In genomic region chr11:60367896-60368295, GRCh38 we compare ENCODE assay signal across 29 cellular contexts. TPM values are rescaled to one million over a fixed set of nuclear protein-coding genes. Genes with fewer than 3 reads are reported as not detected.
"Had no signal": no experiment of that assay in that cellular context is flagged by ENCODE, and none has a peak within 500 bp of the region (broad histone marks: within the 10 kb centered on the region; RNA-seq: fewer than 3 reads in every experiment).

No MANE protein-coding gene starts in this region.

- H3K27me3 Mint-ChIP-seq: brain had no signal

- DNase-seq: activated CD4-positive, alpha-beta T cell treated with anti-CD3 and anti-CD28 coated beads, Interleukin-2, amount 10 ng/mL, durations not matched to agents 7 days and 5 days; activated CD4-positive, CD25-positive, alpha-beta regulatory T cell treated with anti-CD3 and anti-CD28 coated beads, Interleukin-2, amount 50 U/mL, for 72 hours; activated CD8-positive, alpha-beta memory T cell treated with anti-CD3 and anti-CD28 coated beads, Interleukin-2, amount 10 ng/mL, durations not matched to agents 7 days and 5 days; activated CD8-positive, alpha-beta T cell treated with anti-CD3 and anti-CD28 coated beads for 36 hours; activated effector memory CD4-positive, alpha-beta T cell treated with anti-CD3 and anti-CD28 coated beads, Interleukin-2, amount 50 U/mL, for 16 hours; activated naive CD4-positive, alpha-beta T cell treated with anti-CD3 and anti-CD28 coated beads, Interleukin-2, amount 10 ng/mL, durations not matched to agents 7 days and 5 days; activated T-cell treated with anti-CD3 and anti-CD28 coated beads for 4 hours; aorta; effector memory CD4-positive, alpha-beta T cell; foreskin melanocyte; kidney glomerular epithelial cell; left lung; right cardiac atrium; stimulated activated CD4-positive, alpha-beta T cell treated with anti-CD3 and anti-CD28 coated beads, Interleukin-12 subunit alpha, Interleukin-12 subunit beta, amount 100 ng/mL, for 4 hours; T-helper 9 cell; testis had no signal

- H3K27me3 ChIP-seq: hepatocyte, left lung, pancreas, testis, vagina had no signal

- H3K79me2 ChIP-seq: hepatocyte had no signal

- H3K4me3 Mint-ChIP-seq: activated CD4-positive, alpha-beta T cell treated with anti-CD3 and anti-CD28 coated beads, Interleukin-2, amount 10 ng/mL, durations not matched to agents 7 days and 5 days; activated CD8-positive, alpha-beta memory T cell treated with anti-CD3 and anti-CD28 coated beads, Interleukin-2, amount 10 ng/mL, durations not matched to agents 7 days and 5 days; activated CD8-positive, alpha-beta T cell treated with anti-CD3 and anti-CD28 coated beads for 36 hours; activated naive CD4-positive, alpha-beta T cell treated with anti-CD3 and anti-CD28 coated beads, Interleukin-2, amount 10 ng/mL, durations not matched to agents 7 days and 5 days; brain; nephron; type B pancreatic cell had no signal

- H3K36me3 ChIP-seq: left lung, pancreas, vagina had no signal

- H3K4me3 ChIP-seq: hepatocyte, left lung, lung, pancreas, testis, vagina had no signal

- H3K27ac Mint-ChIP-seq: activated CD4-positive, alpha-beta T cell treated with anti-CD3 and anti-CD28 coated beads, Interleukin-2, amount 10 ng/mL, durations not matched to agents 7 days and 5 days; activated CD8-positive, alpha-beta memory T cell treated with anti-CD3 and anti-CD28 coated beads, Interleukin-2, amount 10 ng/mL, durations not matched to agents 7 days and 5 days; activated CD8-positive, alpha-beta T cell treated with anti-CD3 and anti-CD28 coated beads for 36 hours; activated naive CD4-positive, alpha-beta T cell treated with anti-CD3 and anti-CD28 coated beads, Interleukin-2, amount 10 ng/mL, durations not matched to agents 7 days and 5 days; brain; nephron; type B pancreatic cell had no signal

- ATAC-seq: activated CD8-positive, alpha-beta memory T cell treated with anti-CD3 and anti-CD28 coated beads, Interleukin-2, amount 10 ng/mL, durations not matched to agents 7 days and 5 days; activated CD8-positive, alpha-beta T cell treated with anti-CD3 and anti-CD28 coated beads for 36 hours; left lung; pancreas; right cardiac atrium had no signal

- H3K9me3 ChIP-seq: pancreas, testis, vagina had no signal

- H3K27ac ChIP-seq: hepatocyte, pancreas, testis, vagina had no signal

- H3K4me1 Mint-ChIP-seq: activated CD4-positive, alpha-beta T cell treated with anti-CD3 and anti-CD28 coated beads, Interleukin-2, amount 10 ng/mL, durations not matched to agents 7 days and 5 days; activated CD8-positive, alpha-beta memory T cell treated with anti-CD3 and anti-CD28 coated beads, Interleukin-2, amount 10 ng/mL, durations not matched to agents 7 days and 5 days; activated naive CD4-positive, alpha-beta T cell treated with anti-CD3 and anti-CD28 coated beads, Interleukin-2, amount 10 ng/mL, durations not matched to agents 7 days and 5 days had no signal

- H2AFZ ChIP-seq: hepatocyte had no signal

- H3K4me2 ChIP-seq: hepatocyte had no signal

- H3K9me3 Mint-ChIP-seq: activated CD4-positive, alpha-beta T cell treated with anti-CD3 and anti-CD28 coated beads, Interleukin-2, amount 10 ng/mL, durations not matched to agents 7 days and 5 days; activated CD8-positive, alpha-beta T cell treated with anti-CD3 and anti-CD28 coated beads for 36 hours; activated naive CD4-positive, alpha-beta T cell treated with anti-CD3 and anti-CD28 coated beads, Interleukin-2, amount 10 ng/mL, durations not matched to agents 7 days and 5 days; nephron; type B pancreatic cell had no signal

- H3K36me3 Mint-ChIP-seq: activated CD8-positive, alpha-beta memory T cell treated with anti-CD3 and anti-CD28 coated beads, Interleukin-2, amount 10 ng/mL, durations not matched to agents 7 days and 5 days; activated naive CD4-positive, alpha-beta T cell treated with anti-CD3 and anti-CD28 coated beads, Interleukin-2, amount 10 ng/mL, durations not matched to agents 7 days and 5 days; brain; type B pancreatic cell had no signal

- FAIRE-seq: pancreas had no signal

- H3K4me1 ChIP-seq: testis, vagina had no signal

RNA-seq across cellular contexts. Expression of gene MS4A7, which starts 10.4 kb away (rescaled TPM):
- total RNA-seq: activated CD4-positive, alpha-beta T cell treated with anti-CD3 and anti-CD28 coated beads, Interleukin-2, amount 10 ng/mL, durations not matched to agents 7 days and 5 days; activated CD8-positive, alpha-beta memory T cell treated with anti-CD3 and anti-CD28 coated beads, Interleukin-2, amount 10 ng/mL, durations not matched to agents 7 days and 5 days; activated CD8-positive, alpha-beta T cell treated with anti-CD3 and anti-CD28 coated beads for 36 hours; chondrocyte; dermis microvascular lymphatic vessel endothelial cell; pulmonary artery endothelial cell; T-helper 1 cell treated with Interleukin-12 subunit alpha and Interleukin-12 subunit beta and Interleukin-4 antibody, amounts not matched to agents 30 ng/mL and 1 ng/mL, for 36 hours had no signal

RNA-seq across cellular contexts. Expression of gene MS4A14, which starts 28.4 kb away (rescaled TPM):
- total RNA-seq: activated CD4-positive, alpha-beta T cell treated with anti-CD3 and anti-CD28 coated beads, Interleukin-2, amount 10 ng/mL, durations not matched to agents 7 days and 5 days; activated CD8-positive, alpha-beta memory T cell treated with anti-CD3 and anti-CD28 coated beads, Interleukin-2, amount 10 ng/mL, durations not matched to agents 7 days and 5 days; activated CD8-positive, alpha-beta T cell treated with anti-CD3 and anti-CD28 coated beads for 36 hours; chondrocyte; dermis microvascular lymphatic vessel endothelial cell; hepatocyte; pulmonary artery endothelial cell; T-helper 1 cell treated with Interleukin-12 subunit alpha and Interleukin-12 subunit beta and Interleukin-4 antibody, amounts not matched to agents 30 ng/mL and 1 ng/mL, for 36 hours had no signal
- polyA plus RNA-seq: hepatocyte had no signal

RNA-seq across cellular contexts. Expression of gene MS4A6E, which starts 40.8 kb away (rescaled TPM):
- total RNA-seq: activated CD4-positive, alpha-beta T cell treated with anti-CD3 and anti-CD28 coated beads, Interleukin-2, amount 10 ng/mL, durations not matched to agents 7 days and 5 days; activated CD8-positive, alpha-beta memory T cell treated with anti-CD3 and anti-CD28 coated beads, Interleukin-2, amount 10 ng/mL, durations not matched to agents 7 days and 5 days; activated CD8-positive, alpha-beta T cell treated with anti-CD3 and anti-CD28 coated beads for 36 hours; cardiac septum; chondrocyte; dermis microvascular lymphatic vessel endothelial cell; hepatocyte; pancreas; pulmonary artery endothelial cell; right cardiac atrium; T-helper 1 cell treated with Interleukin-12 subunit alpha and Interleukin-12 subunit beta and Interleukin-4 antibody, amounts not matched to agents 30 ng/mL and 1 ng/mL, for 36 hours had no signal
- polyA plus RNA-seq: aorta, esophagus, hepatocyte, pancreas, right cardiac atrium had no signal
